Comparison of ENCODE assay signal across 8 cellular contexts in the genomic region with DNA sequence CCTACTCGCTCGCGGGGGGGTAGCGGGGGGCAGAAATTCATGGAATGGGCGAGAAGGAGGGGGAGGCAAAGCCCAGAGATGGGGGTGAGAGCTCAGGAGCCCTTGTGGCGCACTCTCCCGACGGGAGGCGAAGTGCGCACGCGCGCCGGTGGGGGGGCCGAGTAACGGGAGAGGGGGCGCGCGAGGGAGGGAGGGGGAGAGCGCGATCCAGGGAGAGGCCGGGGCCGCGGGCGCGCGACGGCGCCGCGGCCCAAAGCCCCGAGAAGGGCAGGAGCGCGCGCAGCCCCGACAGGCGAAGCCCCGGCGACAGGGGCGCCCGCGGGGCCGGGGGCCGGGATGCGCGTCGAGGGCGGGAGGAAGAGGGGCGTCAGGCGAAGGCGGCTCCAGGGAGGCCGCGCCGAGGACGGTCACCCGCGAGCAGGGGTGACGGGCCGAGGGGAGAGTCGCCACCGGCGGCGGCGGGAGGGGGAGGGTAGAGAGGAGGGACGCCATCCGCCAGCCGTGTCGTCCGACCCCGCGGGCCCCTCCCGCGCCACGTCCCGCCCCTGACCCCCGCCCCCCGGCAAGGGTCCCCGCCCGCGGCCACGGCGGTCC. TPM values are rescaled to one million over a fixed set of nuclear protein-coding genes. Genes with fewer than 3 reads are reported as not detected.
DNase-seq lines count a peak whose midpoint lies in the region; ATAC-seq and TF ChIP-seq lines count a peak whose summit lies in the region.

No MANE protein-coding gene starts in this region.

- H3K9me3 Mint-ChIP-seq in CD4-positive, alpha-beta T cell: no peaks in the 10 kb centered on the region
- no peaks in the 10 kb centered on the region for H3K9me3 Mint-ChIP-seq in activated T-helper 2 cell treated with anti-CD3 and anti-CD28 coated beads, Interferon-gamma antibody, Interleukin-2, Interleukin-4, amounts not matched to agents 10 μg/mL and 5 μg/mL and 100 μg/mL, durations not matched to agents 14 hours and 24 hours and 36 hours
- no peaks in the 10 kb centered on the region for H3K9me3 Mint-ChIP-seq in natural killer cell treated with Interleukin-12 subunit alpha and Interleukin-12 subunit beta and Interleukin-15 and Interleukin-18, amount 100 ng/mL, for 72 hours
- no peaks in the 10 kb centered on the region for H3K9me3 Mint-ChIP-seq in stimulated activated naive CD8-positive, alpha-beta T cell treated with anti-CD3 and anti-CD28 coated beads, Interleukin-15, Interleukin-2, amounts not matched to agents 100 ng/mL and 50 ng/mL, for 24 hours

- no TSS peak for BruUV-seq in PC-3 (replicated peaks; lab: Mats Ljungman, UMichigan)

- CTCF ChIA-PET in CD4-positive, alpha-beta T cell (lab: Charles Lee): no interaction called here
- CTCF ChIA-PET in PC-3 (lab: Charles Lee): interaction anchor here (0.7 kb wide), 1 partner anchor 125 kb away, joined by 4 read pairs; the partner anchor contains the start of gene TMEM187

- H3F3A ChIP-seq in PC-3 (ENCODE audit: low read length, unreplicated experiment): no peaks in the 10 kb centered on the region

- no peak overlapping the region for H2AFZ ChIP-seq in PC-3 (ENCODE audit: low read length)

- no peaks in the 10 kb centered on the region for H3K9me3 ChIP-seq in CD4-positive, alpha-beta T cell (ENCODE audit: control insufficient read depth, low read length)
- no peaks in the 10 kb centered on the region for H3K9me3 ChIP-seq in PC-3 (ENCODE audit: low read length)

- H3K9ac ChIP-seq in PC-3 (ENCODE audit: low read length): peak overlapping the region; percentile 81

- peaks cover 47% of the 10 kb centered on the region for H3K4me1 Mint-ChIP-seq in CD4-positive, alpha-beta T cell (ENCODE audit: low read depth)
- H3K4me1 Mint-ChIP-seq in activated T-helper 2 cell treated with anti-CD3 and anti-CD28 coated beads, Interferon-gamma antibody, Interleukin-2, Interleukin-4, amounts not matched to agents 10 μg/mL and 5 μg/mL and 100 μg/mL, durations not matched to agents 14 hours and 24 hours and 36 hours (ENCODE audit: low read depth): peaks cover 61% of the 10 kb centered on the region
- peaks cover 42 to 45% of the 10 kb centered on the region in 2 donors for H3K4me1 Mint-ChIP-seq in natural killer cell treated with Interleukin-12 subunit alpha and Interleukin-12 subunit beta and Interleukin-15 and Interleukin-18, amount 100 ng/mL, for 72 hours (ENCODE audit: low read depth in 2 of 2)
- peaks cover 61% of the 10 kb centered on the region for H3K4me1 Mint-ChIP-seq in stimulated activated naive CD8-positive, alpha-beta T cell treated with anti-CD3 and anti-CD28 coated beads, Interleukin-15, Interleukin-2, amounts not matched to agents 100 ng/mL and 50 ng/mL, for 24 hours (ENCODE audit: low read depth)

- H3K27me3 Mint-ChIP-seq in CD4-positive, alpha-beta T cell: no peaks in the 10 kb centered on the region
- peaks cover 2% of the 10 kb centered on the region for H3K27me3 Mint-ChIP-seq in activated T-helper 2 cell treated with anti-CD3 and anti-CD28 coated beads, Interferon-gamma antibody, Interleukin-2, Interleukin-4, amounts not matched to agents 10 μg/mL and 5 μg/mL and 100 μg/mL, durations not matched to agents 14 hours and 24 hours and 36 hours (ENCODE audit: low read depth)
- peaks cover 0 to 23% of the 10 kb centered on the region in 2 donors for H3K27me3 Mint-ChIP-seq in natural killer cell treated with Interleukin-12 subunit alpha and Interleukin-12 subunit beta and Interleukin-15 and Interleukin-18, amount 100 ng/mL, for 72 hours
- peaks cover 1% of the 10 kb centered on the region for H3K27me3 Mint-ChIP-seq in stimulated activated naive CD8-positive, alpha-beta T cell treated with anti-CD3 and anti-CD28 coated beads, Interleukin-15, Interleukin-2, amounts not matched to agents 100 ng/mL and 50 ng/mL, for 24 hours

- no peaks in the 10 kb centered on the region for H3K27me3 ChIP-seq in CD4-positive, alpha-beta T cell (ENCODE audit: control insufficient read depth, insufficient read depth, low read length)
- H3K27me3 ChIP-seq in PC-3 (ENCODE audit: low read length): no peaks in the 10 kb centered on the region

- peak; percentile 51 to 72 (median 62) for DNase-seq in CD4-positive, alpha-beta T cell
- DNase-seq in PC-3 (peak; percentile 60), fibroblast of peridontal ligament (ENCODE audit: extremely low read depth) (peak; percentile 52)
- peak; percentile 32 for DNase-seq in activated T-helper 2 cell treated with anti-CD3 and anti-CD28 coated beads, Interferon-gamma antibody, Interleukin-2, Interleukin-4, amounts not matched to agents 10 μg/mL and 5 μg/mL and 100 μg/mL, durations not matched to agents 14 hours and 24 hours and 36 hours (ENCODE audit: low spot score)
- peak; percentile 66 for DNase-seq in natural killer cell treated with Interleukin-12 subunit alpha and Interleukin-12 subunit beta and Interleukin-15 and Interleukin-18, amount 100 ng/mL, for 72 hours (ENCODE audit: low spot score)

- peak overlapping the region; percentile 97 for H3K27ac Mint-ChIP-seq in CD4-positive, alpha-beta T cell
- H3K27ac Mint-ChIP-seq in activated T-helper 2 cell treated with anti-CD3 and anti-CD28 coated beads, Interferon-gamma antibody, Interleukin-2, Interleukin-4, amounts not matched to agents 10 μg/mL and 5 μg/mL and 100 μg/mL, durations not matched to agents 14 hours and 24 hours and 36 hours: peak overlapping the region; percentile 100
- peak overlapping the region; percentile 85 to 88 for H3K27ac Mint-ChIP-seq in natural killer cell treated with Interleukin-12 subunit alpha and Interleukin-12 subunit beta and Interleukin-15 and Interleukin-18, amount 100 ng/mL, for 72 hours
- H3K27ac Mint-ChIP-seq in stimulated activated naive CD8-positive, alpha-beta T cell treated with anti-CD3 and anti-CD28 coated beads, Interleukin-15, Interleukin-2, amounts not matched to agents 100 ng/mL and 50 ng/mL, for 24 hours: peak overlapping the region; percentile 96

- H3K4me2 ChIP-seq in PC-3 (ENCODE audit: low read length): peak overlapping the region; percentile 81

- no peaks in the 10 kb centered on the region for H3K36me3 ChIP-seq in PC-3 (ENCODE audit: low read depth, low read length)

- peaks cover 24% of the 10 kb centered on the region for H3K4me1 ChIP-seq in PC-3 (ENCODE audit: insufficient read depth, low read length)

- peak overlapping the region; percentile 97 for H3K4me3 Mint-ChIP-seq in CD4-positive, alpha-beta T cell
- peak overlapping the region; percentile 99 for H3K4me3 Mint-ChIP-seq in activated T-helper 2 cell treated with anti-CD3 and anti-CD28 coated beads, Interferon-gamma antibody, Interleukin-2, Interleukin-4, amounts not matched to agents 10 μg/mL and 5 μg/mL and 100 μg/mL, durations not matched to agents 14 hours and 24 hours and 36 hours (ENCODE audit: low read depth)
- peak overlapping the region; percentile 95 for H3K4me3 Mint-ChIP-seq in natural killer cell treated with Interleukin-12 subunit alpha and Interleukin-12 subunit beta and Interleukin-15 and Interleukin-18, amount 100 ng/mL, for 72 hours
- peak overlapping the region; percentile 91 for H3K4me3 Mint-ChIP-seq in stimulated activated naive CD8-positive, alpha-beta T cell treated with anti-CD3 and anti-CD28 coated beads, Interleukin-15, Interleukin-2, amounts not matched to agents 100 ng/mL and 50 ng/mL, for 24 hours

- no peaks in the 10 kb centered on the region for H3K9me2 ChIP-seq in PC-3 (replicated peaks; ENCODE audit: low read length)

- TF ChIP-seq CTCF in CD4-positive, alpha-beta T cell (IDR thresholded peaks at IDR 0.05): no peak
- TF ChIP-seq CTCF in PC-3 (conservative IDR thresholded peaks at IDR 0.05; ENCODE audit: low read depth, low read length): no peak

- POLR2A ChIA-PET in CD4-positive, alpha-beta T cell (lab: Charles Lee): interaction anchor here (0.6 to 2.1 kb wide), 12 partner anchors 11 to 419 kb away, joined by 3 to 10 read pairs (median 3); partner anchors contain the start of gene HCFC1
- POLR2A ChIA-PET in PC-3 (lab: Charles Lee; ENCODE audit: unreplicated experiment): no interaction called here

- peak overlapping the region; percentile 80 for H3K27ac ChIP-seq in CD4-positive, alpha-beta T cell (ENCODE audit: low read depth, low read length)
- peak overlapping the region; percentile 25; the same call in 1 of the 2 replicates for H3K27ac ChIP-seq in PC-3 (ENCODE audit: low read length)

- H3K4me3 ChIP-seq in PC-3 (ENCODE audit: low read length): peak overlapping the region; percentile 99

- ATAC-seq in CD4-positive, alpha-beta T cell (ENCODE audit: poor library complexity): peak; percentile 39
- ATAC-seq in GM19397 (IDR thresholded peaks at IDR 0.05; ENCODE audit: unreplicated experiment) (peak; percentile 50), HG03571 (IDR thresholded peaks at IDR 0.05; ENCODE audit: unreplicated experiment) (peak; percentile 47), PC-3 (peak; percentile 51)
- ATAC-seq in natural killer cell treated with Interleukin-12 subunit alpha and Interleukin-12 subunit beta and Interleukin-15 and Interleukin-18, amount 100 ng/mL, for 72 hours: peak; percentile 60 to 66

- intact Hi-C loops in CD4-positive, alpha-beta T cell (cut with DNase I, micrococcal nuclease): loop anchor here (1.0 to 5.0 kb wide), 4 partner anchors 39 to 275 kb away; partner anchors contain the start of genes FLNA (in 1 of the 2) and IRAK1 (in 1 of the 2)
- intact Hi-C loops in PC-3 (cut with micrococcal nuclease): no loop called here
- intact Hi-C loops in activated T-helper 2 cell treated with anti-CD3 and anti-CD28 coated beads, Interferon-gamma antibody, Interleukin-2, Interleukin-4, amounts not matched to agents 10 μg/mL and 5 μg/mL and 100 μg/mL, durations not matched to agents 14 hours and 24 hours and 36 hours (cut with micrococcal nuclease): loop anchor here (2.0 to 5.0 kb wide), 5 partner anchors 28 to 275 kb away; partner anchors contain the start of genes ARHGAP4, FLNA, HCFC1 and TMEM187

- peaks cover 51% of the 10 kb centered on the region for H3K79me2 ChIP-seq in PC-3 (ENCODE audit: low read length)

- H3K36me3 Mint-ChIP-seq in CD4-positive, alpha-beta T cell (ENCODE audit: low read depth): peaks cover 22% of the 10 kb centered on the region
- peaks cover 16% of the 10 kb centered on the region for H3K36me3 Mint-ChIP-seq in activated T-helper 2 cell treated with anti-CD3 and anti-CD28 coated beads, Interferon-gamma antibody, Interleukin-2, Interleukin-4, amounts not matched to agents 10 μg/mL and 5 μg/mL and 100 μg/mL, durations not matched to agents 14 hours and 24 hours and 36 hours (ENCODE audit: low read depth)
- H3K36me3 Mint-ChIP-seq in natural killer cell treated with Interleukin-12 subunit alpha and Interleukin-12 subunit beta and Interleukin-15 and Interleukin-18, amount 100 ng/mL, for 72 hours: peaks cover 5% of the 10 kb centered on the region
- H3K36me3 Mint-ChIP-seq in stimulated activated naive CD8-positive, alpha-beta T cell treated with anti-CD3 and anti-CD28 coated beads, Interleukin-15, Interleukin-2, amounts not matched to agents 100 ng/mL and 50 ng/mL, for 24 hours (ENCODE audit: low read depth): peaks cover 17% of the 10 kb centered on the region

- peaks cover 41% of the 10 kb centered on the region for H4K20me1 ChIP-seq in PC-3 (ENCODE audit: low read length)

RNA-seq across cellular contexts. Expression of gene MECP2, which starts 0.4 kb away (rescaled TPM):
- 100 to 1,000 TPM; 120 to 133 TPM for total RNA-seq in CD4-positive, alpha-beta T cell
- total RNA-seq in PC-3 (2014; rRNA removed): 40.8 and 47.3 TPM in 2 replicates
- total RNA-seq in activated T-helper 2 cell treated with anti-CD3 and anti-CD28 coated beads, Interferon-gamma antibody, Interleukin-2, Interleukin-4, amounts not matched to agents 10 μg/mL and 5 μg/mL and 100 μg/mL, durations not matched to agents 14 hours and 24 hours and 36 hours: 58.2 and 58.4 TPM in 2 replicates
- 100 to 1,000 TPM in 1 of 2 donors, 10 to 100 TPM in 1; 65.5 to 103 TPM for total RNA-seq in natural killer cell treated with Interleukin-12 subunit alpha and Interleukin-12 subunit beta and Interleukin-15 and Interleukin-18, amount 100 ng/mL, for 72 hours

RNA-seq across cellular contexts. Expression of gene OPN1LW, which starts 46.9 kb away (rescaled TPM):
- not detected for total RNA-seq in CD4-positive, alpha-beta T cell
- not detected in 2 replicates for total RNA-seq in PC-3 (2014; rRNA removed)
- total RNA-seq in activated T-helper 2 cell treated with anti-CD3 and anti-CD28 coated beads, Interferon-gamma antibody, Interleukin-2, Interleukin-4, amounts not matched to agents 10 μg/mL and 5 μg/mL and 100 μg/mL, durations not matched to agents 14 hours and 24 hours and 36 hours: not detected in 2 replicates
- not detected for total RNA-seq in natural killer cell treated with Interleukin-12 subunit alpha and Interleukin-12 subunit beta and Interleukin-15 and Interleukin-18, amount 100 ng/mL, for 72 hours

Comparison
In these comparisons a context has a peak if more than half of its experiments do, and no peak if none do; other contexts are left out.
1. Peak in every context shown above with its lines: DNase-seq, ATAC-seq, H3K4me3 ChIP-seq and H3K27ac ChIP-seq.